Comparison of ENCODE assay signal across 7 cellular contexts in genomic region chr21:5104562-5104928, GRCh38.
DNase-seq lines count a peak whose midpoint lies in the region; ATAC-seq, FAIRE-seq and TF ChIP-seq lines count a peak whose summit lies in the region.
"Not testable (repeated sequence)": the region's sequence is repeated elsewhere in the genome, so short reads cannot be mapped to it uniquely, and the experiment has no call there.

No MANE protein-coding gene starts in this region.

- SMC1A ChIA-PET in GM12878 (lab: Charles Lee; ENCODE audit: uncharacterized antibody, unreplicated experiment), result not testable (repeated sequence)

- TF ChIP-seq EP300 in GM12878 (IDR thresholded peaks at IDR 0.05; ENCODE audit: borderline replicate concordance in 1 of 2, control insufficient read depth in 1 of 2, low read depth in 2 of 2, low read length in 2 of 2), result not testable (repeated sequence)

- H3K27me3 ChIP-seq in CD4-positive, alpha-beta memory T cell (ENCODE audit: insufficient read depth, low read length); OCI-LY1 (ENCODE audit: insufficient read depth, low read length); GM12878 (replicated peaks in 1 of 2; ENCODE audit: control insufficient read depth in 2 of 2, insufficient read depth in 2 of 2, low read length in 1 of 2); left lung: not testable (repeated sequence)

- not testable (repeated sequence) for H3K36me3 ChIP-seq in CD4-positive, alpha-beta memory T cell (ENCODE audit: insufficient read depth, low read length); OCI-LY1 (ENCODE audit: insufficient read depth, low read length); GM12878 (ENCODE audit: control insufficient read depth in 2 of 2, insufficient read depth in 2 of 2, low read length in 1 of 2); left lung

- not testable (repeated sequence) for H3K4me2 ChIP-seq in OCI-LY1 (ENCODE audit: low read length)
- 0 out of 2 replicates have a peak overlapping the region, but pooled peaks have one; percentile 9 for H3K4me2 ChIP-seq in GM12878 (ENCODE audit: control insufficient read depth, insufficient read depth)

- not testable (repeated sequence) for H2AFZ ChIP-seq in OCI-LY1 (ENCODE audit: low read length); GM12878 (ENCODE audit: control insufficient read depth, low read depth, low read length)

- RAD21 ChIA-PET in GM12878 (lab: Charles Lee; ENCODE audit: unreplicated experiment), result not testable (repeated sequence)

- H3K9me3 ChIP-seq in CD4-positive, alpha-beta memory T cell (ENCODE audit: control insufficient read depth in 1 of 2, low read length in 2 of 2); OCI-LY1 (ENCODE audit: low read length); GM12878 (replicated peaks; ENCODE audit: control insufficient read depth, insufficient read depth, low read length); left lung: not testable (repeated sequence)

- H4K20me1 ChIP-seq in OCI-LY1 (ENCODE audit: insufficient read depth, low read length); GM12878 (ENCODE audit: control insufficient read depth, insufficient read depth): not testable (repeated sequence)

- intact Hi-C loops in CD4-positive, alpha-beta memory T cell (cut with micrococcal nuclease); activated CD4-positive, alpha-beta memory T cell treated with anti-CD3 and anti-CD28 coated beads for 36 hours (cut with micrococcal nuclease); GM12878 (cut with micrococcal nuclease; ENCODE audit: unreplicated experiment); left lung (cut with DNase I); natural killer cell (cut with micrococcal nuclease): not testable (repeated sequence)

- not testable (repeated sequence) for FAIRE-seq in GM12878 (lab: Jason Lieb, UNC)

- peak in 1 of 5 donors; percentile 34 for DNase-seq in CD4-positive, alpha-beta memory T cell
- not testable (repeated sequence) for DNase-seq in activated CD4-positive, alpha-beta memory T cell treated with anti-CD3 and anti-CD28 coated beads for 36 hours; GM12878 (ENCODE audit: low read depth, low spot score); natural killer cell; stimulated activated effector memory CD8-positive, alpha-beta T cell treated with anti-CD3 and anti-CD28 coated beads, Interleukin-12 subunit alpha, Interleukin-12 subunit beta, amount 100 ng/mL, for 72 hours (ENCODE audit: low spot score in 2 of 2)
- DNase-seq in left lung, result peak; percentile 24 to 35

- not testable (repeated sequence) for TF ChIP-seq RAD21 in GM12878 (IDR thresholded peaks at IDR 0.05; ENCODE audit: insufficient read depth, low read depth, low read length)

- not testable (repeated sequence) for H3K9me2 ChIP-seq in OCI-LY1 (ENCODE audit: low read depth, low read length)

- POLR2A ChIA-PET in CD4-positive, alpha-beta memory T cell (lab: Charles Lee; ENCODE audit: partially characterized antibody); activated CD4-positive, alpha-beta memory T cell treated with anti-CD3 and anti-CD28 coated beads for 36 hours (lab: Charles Lee); GM12878 (lab: Charles Lee): not testable (repeated sequence)

- H3K79me2 ChIP-seq in OCI-LY1 (ENCODE audit: insufficient read depth, low read length); GM12878 (ENCODE audit: control insufficient read depth, insufficient read depth, low read length): not testable (repeated sequence)

- not testable (repeated sequence) for H3K4me1 ChIP-seq in CD4-positive, alpha-beta memory T cell (ENCODE audit: insufficient read depth, low read length); GM12878 (ENCODE audit: control insufficient read depth, insufficient read depth, low read length); left lung
- H3K4me1 ChIP-seq in OCI-LY1 (ENCODE audit: insufficient read depth, low read length, severe bottlenecking), result peaks cover 17% of the 10 kb centered on the region

- H3K36me3 Mint-ChIP-seq in CD4-positive, alpha-beta memory T cell; activated CD4-positive, alpha-beta memory T cell treated with anti-CD3 and anti-CD28 coated beads for 36 hours; natural killer cell; stimulated activated effector memory CD8-positive, alpha-beta T cell treated with anti-CD3 and anti-CD28 coated beads, Interleukin-12 subunit alpha, Interleukin-12 subunit beta, amount 100 ng/mL, for 72 hours: not testable (repeated sequence)

- WGBS in GM12878 (ENCODE audit: insufficient coverage, insufficient replicate concordance, low lambda C conversion rate, missing lambda C conversion rate), result 10% methylated on average over 6 of the region's 11 CpGs

- not testable (repeated sequence) for H3F3A ChIP-seq in OCI-LY1 (ENCODE audit: insufficient read depth, low read length)

- CTCF ChIA-PET in CD4-positive, alpha-beta memory T cell (lab: Charles Lee; ENCODE audit: partially characterized antibody); activated CD4-positive, alpha-beta memory T cell treated with anti-CD3 and anti-CD28 coated beads for 36 hours (lab: Charles Lee); GM12878 (lab: Yijun Ruan, JAX): not testable (repeated sequence)

- BruUV-seq in GM12878 (replicated peaks; lab: Mats Ljungman, UMichigan), result TSS peak; percentile 78

- not testable (repeated sequence) for H3K27ac ChIP-seq in CD4-positive, alpha-beta memory T cell (ENCODE audit: low read depth, low read length)
- peak overlapping the region; percentile 81 for H3K27ac ChIP-seq in OCI-LY1 (ENCODE audit: low read depth, low read length, poor library complexity, severe bottlenecking)
- H3K27ac ChIP-seq in GM12878 (ENCODE audit: control insufficient read depth, insufficient read depth), result peak overlapping the region; percentile 42; the same call in 1 of the 2 replicates
- H3K27ac ChIP-seq in left lung, result peak overlapping the region in 1 of 2 donors; percentile 65

- ATAC-seq in GM12878; left lung; natural killer cell; stimulated activated effector memory CD8-positive, alpha-beta T cell treated with anti-CD3 and anti-CD28 coated beads, Interleukin-12 subunit alpha, Interleukin-12 subunit beta, amount 100 ng/mL, for 72 hours: not testable (repeated sequence)

- H3K9me3 Mint-ChIP-seq in CD4-positive, alpha-beta memory T cell; activated CD4-positive, alpha-beta memory T cell treated with anti-CD3 and anti-CD28 coated beads for 36 hours; natural killer cell; stimulated activated effector memory CD8-positive, alpha-beta T cell treated with anti-CD3 and anti-CD28 coated beads, Interleukin-12 subunit alpha, Interleukin-12 subunit beta, amount 100 ng/mL, for 72 hours: not testable (repeated sequence)

- not testable (repeated sequence) for TF ChIP-seq CTCF in OCI-LY1 (IDR thresholded peaks at IDR 0.05; ENCODE audit: low read length); GM12878 (IDR thresholded peaks at IDR 0.05 in 2 of 3, conservative IDR thresholded peaks at IDR 0.05 in 1 of 3; ENCODE audit: control insufficient read depth in 2 of 3, extremely low read depth in 1 of 3, insufficient read depth in 1 of 3, low read depth in 3 of 3, low read length in 3 of 3); left lung (IDR thresholded peaks at IDR 0.05); natural killer cell (IDR thresholded peaks at IDR 0.05)

- H3K27me3 Mint-ChIP-seq in CD4-positive, alpha-beta memory T cell; activated CD4-positive, alpha-beta memory T cell treated with anti-CD3 and anti-CD28 coated beads for 36 hours; natural killer cell (ENCODE audit: low read depth in 2 of 2): not testable (repeated sequence)

- H3K4me1 Mint-ChIP-seq in CD4-positive, alpha-beta memory T cell, result peaks cover 8 to 19% (median 13%) of the 10 kb centered on the region in 4 donors
- not testable (repeated sequence) for H3K4me1 Mint-ChIP-seq in activated CD4-positive, alpha-beta memory T cell treated with anti-CD3 and anti-CD28 coated beads for 36 hours (ENCODE audit: low read depth); natural killer cell; stimulated activated effector memory CD8-positive, alpha-beta T cell treated with anti-CD3 and anti-CD28 coated beads, Interleukin-12 subunit alpha, Interleukin-12 subunit beta, amount 100 ng/mL, for 72 hours

- in situ Hi-C loops in GM12878 (cut with MboI), result not testable (repeated sequence)

- TF ChIP-seq POLR2A in GM12878 (IDR thresholded peaks at IDR 0.05; ENCODE audit: low read depth, low read length), result not testable (repeated sequence)

- not testable (repeated sequence) for H3K4me3 ChIP-seq in CD4-positive, alpha-beta memory T cell (ENCODE audit: low read length in 2 of 2); OCI-LY1 (ENCODE audit: low read depth, low read length, poor library complexity, severe bottlenecking); GM12878; left lung

- H3K27ac Mint-ChIP-seq in CD4-positive, alpha-beta memory T cell, result peak overlapping the region in 5 of 7 donors; percentile 12 to 89 (median 63)
- peak overlapping the region; percentile 51 for H3K27ac Mint-ChIP-seq in activated CD4-positive, alpha-beta memory T cell treated with anti-CD3 and anti-CD28 coated beads for 36 hours
- peak overlapping the region; percentile 59 to 80 for H3K27ac Mint-ChIP-seq in natural killer cell
- peak overlapping the region; percentile 67 for H3K27ac Mint-ChIP-seq in stimulated activated effector memory CD8-positive, alpha-beta T cell treated with anti-CD3 and anti-CD28 coated beads, Interleukin-12 subunit alpha, Interleukin-12 subunit beta, amount 100 ng/mL, for 72 hours

- H3K4me3 Mint-ChIP-seq in CD4-positive, alpha-beta memory T cell, result peak overlapping the region in 3 of 8 donors; percentile 6 to 85 (median 22)
- not testable (repeated sequence) for H3K4me3 Mint-ChIP-seq in activated CD4-positive, alpha-beta memory T cell treated with anti-CD3 and anti-CD28 coated beads for 36 hours; natural killer cell
- peak overlapping the region; percentile 58 for H3K4me3 Mint-ChIP-seq in stimulated activated effector memory CD8-positive, alpha-beta T cell treated with anti-CD3 and anti-CD28 coated beads, Interleukin-12 subunit alpha, Interleukin-12 subunit beta, amount 100 ng/mL, for 72 hours

- H3K9ac ChIP-seq in OCI-LY1 (ENCODE audit: low read length); GM12878 (ENCODE audit: control insufficient read depth, insufficient read depth, low read length): not testable (repeated sequence)
